In genomic region chr18:9984025-9984424, GRCh38 we compare ENCODE assay signal across 28 cellular contexts.
"Had no signal": no experiment of that assay in that cellular context is flagged by ENCODE, and none has a peak within 500 bp of the region (broad histone marks: within the 10 kb centered on the region; RNA-seq: fewer than 3 reads in every experiment).

No MANE protein-coding gene starts in this region.

- H3K9me3 Mint-ChIP-seq: stimulated activated memory B cell treated with anti-CD40 and anti-IgM and Interleukin-4, amounts not matched to agents 10 μg/mL and 1 μg/mL and 100 μg/mL, for 72 hours; stimulated activated naive CD8-positive, alpha-beta T cell treated with anti-CD3 and anti-CD28 coated beads, Interleukin-15, amount 100 ng/mL, for 72 hours had no signal

- H3K27ac Mint-ChIP-seq: activated CD4-positive, alpha-beta T cell treated with anti-CD3 and anti-CD28 coated beads for 36 hours; activated naive CD8-positive, alpha-beta T cell; endodermal cell; natural killer cell treated with Interleukin-12 subunit alpha and Interleukin-12 subunit beta and Interleukin-15 and Interleukin-18, amount 100 ng/mL, for 72 hours; stimulated activated memory B cell treated with anti-CD40 and anti-IgM and Interleukin-4, amounts not matched to agents 10 μg/mL and 1 μg/mL and 100 μg/mL, for 72 hours; stimulated activated naive CD8-positive, alpha-beta T cell treated with anti-CD3 and anti-CD28 coated beads, Interleukin-15, amount 100 ng/mL, for 72 hours; type B pancreatic cell had no signal

- H3K4me3 Mint-ChIP-seq: activated CD4-positive, alpha-beta T cell treated with anti-CD3 and anti-CD28 coated beads for 36 hours; activated naive CD8-positive, alpha-beta T cell; endodermal cell; natural killer cell treated with Interleukin-12 subunit alpha and Interleukin-12 subunit beta and Interleukin-15 and Interleukin-18, amount 100 ng/mL, for 72 hours; stimulated activated memory B cell treated with anti-CD40 and anti-IgM and Interleukin-4, amounts not matched to agents 10 μg/mL and 1 μg/mL and 100 μg/mL, for 72 hours; stimulated activated naive CD8-positive, alpha-beta T cell treated with anti-CD3 and anti-CD28 coated beads, Interleukin-15, amount 100 ng/mL, for 72 hours; type B pancreatic cell had no signal

- DNase-seq: activated CD4-positive, alpha-beta T cell treated with anti-CD3 and anti-CD28 coated beads for 36 hours; activated CD4-positive, alpha-beta T cell treated with anti-CD3 and anti-CD28 coated beads, Interleukin-2, amount 50 U/mL, for 48 hours; activated CD4-positive, CD25-positive, alpha-beta regulatory T cell; activated CD8-positive, alpha-beta memory T cell treated with anti-CD3 and anti-CD28 coated beads for 24 hours; activated effector memory CD4-positive, alpha-beta T cell treated with Interleukin-2 at 50 U/mL for 16 hours; activated naive CD4-positive, alpha-beta T cell treated with Interleukin-2 at 50 U/mL for 16 hours; anterior cingulate cortex; body of pancreas; cortex of kidney; endodermal cell; foreskin keratinocyte; islet precursor cell; mesenchymal stem cell; posterior cingulate gyrus; right lobe of liver; stimulated activated CD4-positive, alpha-beta T cell treated with anti-CD3 and anti-CD28 coated beads, Interleukin-1b, Interleukin-23, amount 100 ng/mL, for 48 hours; stimulated activated CD4-positive, alpha-beta T cell treated with anti-CD3 and anti-CD28 coated beads, Interleukin-4, amount 100 ng/mL, for 4 hours; stimulated activated CD8-positive, alpha-beta memory T cell treated with anti-CD3 and anti-CD28 coated beads, Interleukin-4, amount 100 ng/mL, for 48 hours; stimulated activated naive CD8-positive, alpha-beta T cell treated with anti-CD3 and anti-CD28 coated beads, Interleukin-15, amount 100 ng/mL, for 72 hours; substantia nigra had no signal

- H3K9me3 ChIP-seq: body of pancreas, right lobe of liver, vagina had no signal

- ATAC-seq: activated CD4-positive, alpha-beta T cell treated with anti-CD3 and anti-CD28 coated beads for 36 hours; body of pancreas; esophagus mucosa; foreskin keratinocyte; natural killer cell treated with Interleukin-12 subunit alpha and Interleukin-12 subunit beta and Interleukin-15 and Interleukin-18, amount 100 ng/mL, for 72 hours; right lobe of liver; stimulated activated memory B cell treated with anti-CD40 and anti-IgM and Interleukin-4, amounts not matched to agents 10 μg/mL and 1 μg/mL and 100 μg/mL, for 72 hours; stimulated activated naive CD8-positive, alpha-beta T cell treated with anti-CD3 and anti-CD28 coated beads, Interleukin-15, amount 100 ng/mL, for 72 hours had no signal

- H3K27me3 Mint-ChIP-seq: stimulated activated naive CD8-positive, alpha-beta T cell treated with anti-CD3 and anti-CD28 coated beads, Interleukin-15, amount 100 ng/mL, for 72 hours; type B pancreatic cell had no signal

- H3K4me1 Mint-ChIP-seq: activated CD4-positive, alpha-beta T cell treated with anti-CD3 and anti-CD28 coated beads for 36 hours; stimulated activated memory B cell treated with anti-CD40 and anti-IgM and Interleukin-4, amounts not matched to agents 10 μg/mL and 1 μg/mL and 100 μg/mL, for 72 hours; stimulated activated naive CD8-positive, alpha-beta T cell treated with anti-CD3 and anti-CD28 coated beads, Interleukin-15, amount 100 ng/mL, for 72 hours had no signal

- H3K4me3 ChIP-seq: body of pancreas, cardiac muscle cell, right lobe of liver, smooth muscle cell, vagina had no signal

- H3K27me3 ChIP-seq: body of pancreas, cardiac muscle cell, foreskin keratinocyte, right lobe of liver, vagina had no signal

- H3K4me1 ChIP-seq: foreskin keratinocyte, vagina had no signal

- H3K36me3 Mint-ChIP-seq: stimulated activated memory B cell treated with anti-CD40 and anti-IgM and Interleukin-4, amounts not matched to agents 10 μg/mL and 1 μg/mL and 100 μg/mL, for 72 hours had no signal

- H3K36me3 ChIP-seq: cardiac muscle cell, right lobe of liver, vagina had no signal

- H3K27ac ChIP-seq: body of pancreas, cardiac muscle cell, foreskin keratinocyte, right lobe of liver, vagina had no signal
